Comparison of ENCODE assay signal across 1 cellular context in the genomic region with DNA sequence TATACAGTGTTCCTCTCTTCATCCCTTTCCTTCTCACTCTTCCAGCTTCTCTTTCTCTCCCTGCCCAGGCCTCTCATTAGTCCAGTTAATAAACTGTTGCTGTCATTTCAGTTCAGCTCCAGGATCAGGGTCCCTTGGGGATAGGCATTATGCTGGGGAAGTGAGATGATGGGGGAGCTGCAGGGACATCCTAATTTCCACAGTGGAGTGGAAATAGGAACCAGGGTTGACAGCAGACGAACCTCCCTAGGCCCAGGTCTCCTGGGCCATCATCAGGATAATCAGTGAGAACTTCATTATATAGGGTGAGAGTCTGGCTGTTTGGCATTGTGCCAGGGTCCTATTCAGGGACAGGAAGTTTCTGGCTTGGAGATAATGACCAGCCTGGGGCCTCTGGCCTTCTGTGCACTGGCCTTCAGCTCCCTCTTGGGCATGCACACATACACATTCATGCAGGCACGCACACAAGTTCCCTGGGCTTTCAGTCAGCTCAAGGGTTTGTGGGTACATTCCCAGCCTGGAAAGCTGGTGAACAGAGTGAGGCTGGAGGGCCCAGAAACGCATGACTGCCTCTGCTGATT.
TF ChIP-seq lines count a peak whose summit lies in the region.

No MANE protein-coding gene starts in this region.

TF ChIP-seq in HEK293, 187 proteins besides CTCF, POLR2A, EP300 and RAD21 (continued from another document):
- TF ChIP-seq ZNF148 (tag by site-specific recombination; IDR thresholded peaks at IDR 0.05; ENCODE audit: borderline replicate concordance) (no peak), ZNF248 (tag by site-specific recombination; IDR thresholded peaks at IDR 0.05) (no peak), ZNF114 (tag by site-specific recombination; IDR thresholded peaks at IDR 0.05) (no peak), ZNF513 (tag by site-specific recombination; IDR thresholded peaks at IDR 0.05) (no peak), ZNF202 (tag by site-specific recombination; IDR thresholded peaks at IDR 0.05; ENCODE audit: borderline replicate concordance) (no peak), ZNF10 (tag by site-specific recombination; IDR thresholded peaks at IDR 0.05) (no peak), ZNF138 (tag by site-specific recombination; IDR thresholded peaks at IDR 0.05; ENCODE audit: borderline replicate concordance) (no peak), ZBTB20 (tag by site-specific recombination; IDR thresholded peaks at IDR 0.05) (no peak), SCRT2 (tag by site-specific recombination; IDR thresholded peaks at IDR 0.05) (0 out of 2 replicates have a peak, but pooled peaks have one; percentile 23), BCL11B (tag by site-specific recombination; IDR thresholded peaks at IDR 0.05; ENCODE audit: low read depth) (no peak)
- TF ChIP-seq, protein P1, sequence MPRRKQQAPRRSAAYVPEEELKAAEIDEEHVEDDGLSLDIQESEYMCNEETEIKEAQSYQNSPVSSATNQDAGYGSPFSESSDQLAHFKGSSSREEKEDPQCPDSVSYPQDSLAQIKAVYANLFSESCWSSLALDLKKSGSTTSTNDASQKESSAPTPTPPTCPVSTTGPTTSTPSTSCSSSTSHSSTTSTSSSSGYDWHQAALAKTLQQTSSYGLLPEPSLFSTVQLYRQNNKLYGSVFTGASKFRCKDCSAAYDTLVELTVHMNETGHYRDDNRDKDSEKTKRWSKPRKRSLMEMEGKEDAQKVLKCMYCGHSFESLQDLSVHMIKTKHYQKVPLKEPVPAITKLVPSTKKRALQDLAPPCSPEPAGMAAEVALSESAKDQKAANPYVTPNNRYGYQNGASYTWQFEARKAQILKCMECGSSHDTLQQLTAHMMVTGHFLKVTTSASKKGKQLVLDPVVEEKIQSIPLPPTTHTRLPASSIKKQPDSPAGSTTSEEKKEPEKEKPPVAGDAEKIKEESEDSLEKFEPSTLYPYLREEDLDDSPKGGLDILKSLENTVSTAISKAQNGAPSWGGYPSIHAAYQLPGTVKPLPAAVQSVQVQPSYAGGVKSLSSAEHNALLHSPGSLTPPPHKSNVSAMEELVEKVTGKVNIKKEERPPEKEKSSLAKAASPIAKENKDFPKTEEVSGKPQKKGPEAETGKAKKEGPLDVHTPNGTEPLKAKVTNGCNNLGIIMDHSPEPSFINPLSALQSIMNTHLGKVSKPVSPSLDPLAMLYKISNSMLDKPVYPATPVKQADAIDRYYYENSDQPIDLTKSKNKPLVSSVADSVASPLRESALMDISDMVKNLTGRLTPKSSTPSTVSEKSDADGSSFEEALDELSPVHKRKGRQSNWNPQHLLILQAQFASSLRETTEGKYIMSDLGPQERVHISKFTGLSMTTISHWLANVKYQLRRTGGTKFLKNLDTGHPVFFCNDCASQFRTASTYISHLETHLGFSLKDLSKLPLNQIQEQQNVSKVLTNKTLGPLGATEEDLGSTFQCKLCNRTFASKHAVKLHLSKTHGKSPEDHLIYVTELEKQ (tag by site-specific recombination; IDR thresholded peaks at IDR 0.05; ENCODE audit: borderline replicate concordance) = no peak
- TF ChIP-seq, protein P2, sequence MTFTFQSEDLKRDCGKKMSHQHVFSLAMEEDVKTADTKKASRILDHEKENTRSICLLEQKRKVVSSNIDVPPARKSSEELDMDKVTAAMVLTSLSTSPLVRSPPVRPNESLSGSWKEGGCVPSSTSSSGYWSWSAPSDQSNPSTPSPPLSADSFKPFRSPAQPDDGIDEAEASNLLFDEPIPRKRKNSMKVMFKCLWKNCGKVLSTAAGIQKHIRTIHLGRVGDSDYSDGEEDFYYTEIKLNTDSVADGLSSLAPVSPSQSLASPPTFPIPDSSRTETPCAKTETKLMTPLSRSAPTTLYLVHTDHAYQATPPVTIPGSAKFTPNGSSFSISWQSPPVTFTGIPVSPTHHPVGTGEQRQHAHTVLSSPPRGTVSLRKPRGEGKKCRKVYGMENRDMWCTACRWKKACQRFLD (tag by site-specific recombination; IDR thresholded peaks at IDR 0.05) = no peak
